In genomic region chr5:16489322-16489791, GRCh38 we compare ENCODE assay signal across 9 cellular contexts. TPM values are rescaled to one million over a fixed set of nuclear protein-coding genes. Genes with fewer than 3 reads are reported as not detected.
DNase-seq lines count a peak whose midpoint lies in the region; ATAC-seq and TF ChIP-seq lines count a peak whose summit lies in the region.
"Had no signal": no experiment of that assay in that cellular context is flagged by ENCODE, and none has a peak within 500 bp of the region (broad histone marks: within the 10 kb centered on the region; RNA-seq: fewer than 3 reads in every experiment).

No MANE protein-coding gene starts in this region.

- H3K36me3 Mint-ChIP-seq in T-cell = peaks cover 8% of the 10 kb centered on the region

- TF ChIP-seq CTCF in fibroblast of villous mesenchyme (IDR thresholded peaks at IDR 0.05; ENCODE audit: insufficient read depth, low read depth, low read length) = peak; percentile 72

- H3K4me3 ChIP-seq in fibroblast of villous mesenchyme (ENCODE audit: low read depth, low read length) = no peak overlapping the region
- H3K4me3 ChIP-seq: SJSA1 had no signal

- POLR2A ChIA-PET in T-cell (lab: Charles Lee) = no interaction called here

- no peak overlapping the region for H3K4me3 Mint-ChIP-seq in T-cell

- CTCF ChIA-PET in T-cell (lab: Charles Lee) = interaction anchor here (0.6 to 1.5 kb wide), 7 partner anchors 9 to 1832 kb away, joined by 3 to 15 read pairs (median 7); no protein-coding TSS in a partner anchor

- H3K27me3 Mint-ChIP-seq in T-cell = no peaks in the 10 kb centered on the region

- peaks cover 0 to 3% (median 0%) of the 10 kb centered on the region in 3 donors for H3K9me3 Mint-ChIP-seq in T-cell

- ATAC-seq in GM21619 (IDR thresholded peaks at IDR 0.05; ENCODE audit: unreplicated experiment) (peak; percentile 80), T-cell (replicated peaks in 1 of 4) (peak; percentile 59 to 83 (median 68)), HG03095 (IDR thresholded peaks at IDR 0.05; ENCODE audit: unreplicated experiment) (no peak)

- DNase-seq in DMS79 (lab: John Stamatoyannopoulos, UW) = peak; percentile 15
- peak; percentile 45 for DNase-seq in MV-4-11 (lab: John Stamatoyannopoulos, UW)
- DNase-seq in T-cell = no peak
- peak; percentile 64 for DNase-seq in fibroblast of villous mesenchyme (ENCODE audit: low read depth)
- peak; percentile 88 for DNase-seq in pons (ENCODE audit: low spot score)
- no peak for DNase-seq in stimulated activated naive CD4-positive, alpha-beta T cell treated with Interleukin-2 at 50 U/mL for 16 hours (lab: John Stamatoyannopoulos, UW)

- peaks cover 48 to 54% (median 53%) of the 10 kb centered on the region in 3 donors for H3K4me1 Mint-ChIP-seq in T-cell

- H3K27ac Mint-ChIP-seq in T-cell = no peak overlapping the region

RNA-seq across cellular contexts. Expression of gene ZNF622, which starts 23.8 kb away (rescaled TPM):
- 10 to 100 TPM; 30.7 to 39.8 (median 38.9) TPM for total RNA-seq in T-cell
- 44.0 and 47.4 TPM in 2 replicates for total RNA-seq in fibroblast of villous mesenchyme

Comparison
In these comparisons a context has a peak if more than half of its experiments do, and no peak if none do; other contexts are left out.
1. DNase-seq: peak in DMS79 (single experiment), MV-4-11 (single experiment), fibroblast of villous mesenchyme (single experiment) and pons (single experiment); none in T-cell (0 of 34) and stimulated activated naive CD4-positive, alpha-beta T cell treated with Interleukin-2 at 50 U/mL for 16 hours (single experiment).